ENCODE assay signal across 8 cellular contexts in the genomic region with DNA sequence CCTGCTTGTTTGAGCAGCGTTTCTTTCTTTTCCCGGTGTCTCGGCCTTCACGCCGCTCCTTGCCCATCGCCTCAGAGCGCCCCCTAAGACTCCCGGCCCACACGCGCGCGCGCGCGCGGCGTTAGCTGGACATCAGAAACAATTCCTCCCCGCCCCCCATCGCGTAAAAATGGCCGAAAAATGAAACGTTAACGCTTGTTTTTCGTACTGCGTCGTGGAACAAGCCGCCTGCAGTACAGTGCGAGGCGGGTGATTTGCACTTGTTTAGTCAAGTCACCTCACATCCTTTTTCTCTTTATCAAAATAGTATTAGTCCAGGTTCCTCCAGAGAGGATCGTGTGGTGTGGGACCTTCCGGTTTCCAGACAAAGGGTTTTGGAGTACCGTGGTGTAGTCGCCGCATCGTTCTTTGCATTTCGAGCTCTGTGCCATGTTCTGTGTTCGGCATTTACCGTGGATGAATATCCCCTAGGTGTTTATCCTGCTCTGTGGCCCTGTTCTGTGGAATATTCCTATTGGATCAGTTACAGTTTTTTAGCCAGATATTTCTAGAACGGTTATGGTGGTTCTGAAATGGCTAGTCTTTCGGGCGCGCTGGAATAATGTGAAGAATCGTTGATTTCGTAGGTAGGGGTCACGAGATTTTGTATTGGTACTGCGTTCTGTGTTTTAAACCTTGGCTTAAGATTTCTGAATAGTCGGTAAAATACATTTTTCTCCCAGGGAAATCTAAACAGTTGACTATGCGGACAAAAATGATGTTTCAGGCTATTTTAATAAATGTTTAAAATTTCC. TPM values are rescaled to one million over a fixed set of nuclear protein-coding genes. Genes with fewer than 3 reads are reported as not detected.
A peak's percentile ranks its signal among the peaks of the same experiment; 100 is the strongest.
DNase-seq lines count a peak whose midpoint lies in the region; ATAC-seq, FAIRE-seq and TF ChIP-seq lines count a peak whose summit lies in the region.

No MANE protein-coding gene starts in this region.

- H3K9me3 ChIP-seq in A549 (no peaks in the 10 kb centered on the region), HepG2 (ENCODE audit: low read length) (no peaks in the 10 kb centered on the region)

- no peak for TF ChIP-seq EP300 in A549 (IDR thresholded peaks at IDR 0.05)
- TF ChIP-seq EP300 in HepG2 (IDR thresholded peaks at IDR 0.05; ENCODE audit: low read depth in 2 of 2, low read length in 2 of 2): no peak
- no peak for TF ChIP-seq EP300 in HepG2 (CRISPR knock-in tag; IDR thresholded peaks at IDR 0.05; ENCODE audit: borderline replicate concordance)

- peak overlapping the region; percentile 97 for H3K27ac Mint-ChIP-seq in dendritic cell treated with granulocyte-macrophage colony-stimulating factor and Interleukin-4, amounts not matched to agents 40 ng/mL and 50 ng/mL, for 4 days

- POLR2A ChIA-PET in A549 (lab: Yijun Ruan, JAX): interaction anchor here (0.7 to 2.5 kb wide), 22 partner anchors 9 to 719 kb away, joined by 3 to 38 read pairs (median 3); a partner anchor contains a TSS
- POLR2A ChIA-PET in HepG2 (lab: Yijun Ruan, JAX): interaction anchor here (0.7 to 2.6 kb wide), 12 partner anchors 9 to 719 kb away, joined by 3 to 51 read pairs (median 5); a partner anchor contains a TSS

- 2% methylated on average over 48 of the region's 48 CpGs for WGBS in A549 (ENCODE audit: missing lambda C conversion rate)
- WGBS in HepG2 (ENCODE audit: low lambda C conversion rate): under 1% methylated on average over 39 of the region's 48 CpGs

- peak; percentile 52 for TF ChIP-seq CTCF in A549 (IDR thresholded peaks at IDR 0.05)
- peak; percentile 39 for TF ChIP-seq CTCF in GM13976 (IDR thresholded peaks at IDR 0.05; ENCODE audit: borderline replicate concordance, control extremely low read depth, extremely low read depth, insufficient read depth, missing control alignments)
- TF ChIP-seq CTCF in HepG2 (CRISPR knock-in tag; IDR thresholded peaks at IDR 0.05): peak; percentile 66

- TF ChIP-seq RAD21 in A549 (conservative IDR thresholded peaks at IDR 0.05 in 1 of 2, IDR thresholded peaks at IDR 0.05 in 1 of 2) (0 out of 5 replicates have a peak, but pooled peaks of 1 of the 2 experiments have one; percentile 8), HepG2 (CRISPR knock-in tag; IDR thresholded peaks at IDR 0.05) (no peak)

- H3K36me3 ChIP-seq in HepG2 (replicated peaks in 1 of 2; ENCODE audit: control insufficient read depth in 1 of 2, insufficient read depth in 2 of 2, low read length in 2 of 2): no peaks in the 10 kb centered on the region

- H3K27me3 ChIP-seq in HepG2 (ENCODE audit: control insufficient read depth in 1 of 2, insufficient read depth in 2 of 2, low read length in 2 of 2): no peaks in the 10 kb centered on the region; a peak in 1 of 5 replicates

- ATAC-seq in A549: peak; percentile 73 to 76
- peak; percentile 44 for ATAC-seq in HG02970 (IDR thresholded peaks at IDR 0.05; ENCODE audit: low FRiP score, unreplicated experiment)
- ATAC-seq in HepG2: peak; percentile 12

- H3K4me1 ChIP-seq in A549 (peaks cover 42% of the 10 kb centered on the region), HepG2 (ENCODE audit: insufficient read depth, low read length) (peaks cover 41% of the 10 kb centered on the region)

- H3K4me1 Mint-ChIP-seq in dendritic cell treated with granulocyte-macrophage colony-stimulating factor and Interleukin-4, amounts not matched to agents 40 ng/mL and 50 ng/mL, for 4 days (ENCODE audit: low read depth): peaks cover 47% of the 10 kb centered on the region

- H4K20me1 ChIP-seq in HepG2 (ENCODE audit: insufficient read depth, low read length): peaks cover 53% of the 10 kb centered on the region

- peaks cover 26% of the 10 kb centered on the region for H3K36me3 Mint-ChIP-seq in dendritic cell treated with granulocyte-macrophage colony-stimulating factor and Interleukin-4, amounts not matched to agents 40 ng/mL and 50 ng/mL, for 4 days (ENCODE audit: low read depth)

- no peak for FAIRE-seq in A549 (lab: Jason Lieb, UNC)
- no peak for FAIRE-seq in HepG2 (lab: Jason Lieb, UNC)

- H2AFZ ChIP-seq in HepG2 (ENCODE audit: low read length): no peak overlapping the region

- H3K4me3 ChIP-seq in A549: peak overlapping the region; percentile 66
- H3K4me3 ChIP-seq in HepG2 (replicated peaks in 1 of 3; ENCODE audit: insufficient read depth in 1 of 3, low read depth in 2 of 3, low read length in 3 of 3): peak overlapping the region; percentile 92 to 99 (median 97)

- TF ChIP-seq POLR2A in A549 (IDR thresholded peaks at IDR 0.05; ENCODE audit: low read length) (no peak; the same call in 1 of the 2 replicates), HepG2 (IDR thresholded peaks at IDR 0.05; ENCODE audit: insufficient read depth in 1 of 2, low read depth in 2 of 2, low read length in 2 of 2) (peak; percentile 36 to 41; a peak in 1 of 4 replicates)

- H3K79me2 ChIP-seq in HepG2 (ENCODE audit: insufficient read depth, low read length): peaks cover 65% of the 10 kb centered on the region

- intact Hi-C loops in dendritic cell treated with granulocyte-macrophage colony-stimulating factor and Interleukin-4, amounts not matched to agents 40 ng/mL and 50 ng/mL, for 4 days (cut with micrococcal nuclease): loop anchor here (2.0 to 10.0 kb wide), 2 partner anchors 46 to 110 kb away; a partner anchor contains a TSS
- intact Hi-C loops in HepG2 (cut with micrococcal nuclease; ENCODE audit: unreplicated experiment): loop anchor here (1.0 kb wide), 1 partner anchor 47 kb away; a partner anchor contains a TSS

- peak overlapping the region; percentile 99 for H3K9ac ChIP-seq in HepG2 (ENCODE audit: insufficient read depth, low read depth, low read length)

- in situ Hi-C loops in GM13976 (cut with MboI; ENCODE audit: low sequenced_read_pairs, unreplicated experiment): no loop called here
- in situ Hi-C loops in HepG2 (cut with HindIII; ENCODE audit: extremely low pct_ligation_motif_present, low pct_unique_long_range_greater_than_20kb): no loop called here

- peak overlapping the region; percentile 93 for H3K4me3 Mint-ChIP-seq in dendritic cell treated with granulocyte-macrophage colony-stimulating factor and Interleukin-4, amounts not matched to agents 40 ng/mL and 50 ng/mL, for 4 days

- DNase-seq in A549 (ENCODE audit: low read depth in 1 of 2, low spot score in 1 of 2): peak; percentile 52 to 91
- peak; percentile 55 for DNase-seq in GM13976 (ENCODE audit: low spot score)
- DNase-seq in NCI-H2171 treated with DMSO at 0.1 percent for 48 hours (lab: John Stamatoyannopoulos, UW): peak; percentile 36
- DNase-seq in activated CD4-positive, alpha-beta T cell treated with anti-CD3 and anti-CD28 coated beads for 1 hour: peak; percentile 30
- DNase-seq in HepG2 (ENCODE audit: low spot score): peak; percentile 56
- peak; percentile 66 for DNase-seq in stimulated activated CD4-positive, alpha-beta T cell treated with anti-CD3 and anti-CD28 coated beads, Interleukin-4, amount 100 ng/mL, for 24 hours

- CTCF ChIA-PET in A549 (lab: Yijun Ruan, JAX): interaction anchor here (0.9 to 2.3 kb wide), 11 partner anchors 11 to 219 kb away, joined by 3 to 17 read pairs (median 3); no protein-coding TSS in a partner anchor
- CTCF ChIA-PET in HepG2 (lab: Yijun Ruan, JAX; ENCODE audit: low intra/inter-chr PET ratio, low total read pairs): no interaction called here

- no TSS peak for BruUV-seq in HepG2 (replicated peaks; lab: Mats Ljungman, UMichigan)

- H3K27ac ChIP-seq in A549 (peak overlapping the region; percentile 97 to 98), HepG2 (ENCODE audit: extremely low read length, insufficient read depth, low read length) (peak overlapping the region; percentile 97)

- H3K9me3 Mint-ChIP-seq in dendritic cell treated with granulocyte-macrophage colony-stimulating factor and Interleukin-4, amounts not matched to agents 40 ng/mL and 50 ng/mL, for 4 days: no peaks in the 10 kb centered on the region

- no peaks in the 10 kb centered on the region for H3K27me3 Mint-ChIP-seq in dendritic cell treated with granulocyte-macrophage colony-stimulating factor and Interleukin-4, amounts not matched to agents 40 ng/mL and 50 ng/mL, for 4 days

- H3K4me2 ChIP-seq in A549: peak overlapping the region; percentile 91
- peak overlapping the region; percentile 93 for H3K4me2 ChIP-seq in HepG2 (ENCODE audit: low read depth, low read length)

RNA-seq across cellular contexts. Expression of a gene that starts 1.0 kb away (rescaled TPM):
- polyA plus RNA-seq in A549 (2011; rRNA removed) (157 and 178 TPM in 2 replicates), A549 (2017; fragmentation: RNase III; extraction: RNeasy Plus Mini Kit Qiagen cat#74134 plus additional on column Dnase treatment) (181 to 189 TPM (median 187 TPM) in 3 replicates), HepG2 (2011; rRNA removed) (84.6 and 94.2 TPM in 2 replicates)
- polyA plus RNA-seq in A549 (2012; cell fraction: cytosol; rRNA removed): 30.2 and 39.2 TPM in 2 replicates
- polyA plus RNA-seq in A549 (2012; cell fraction: nucleus; rRNA removed): 40.1 and 59.7 TPM in 2 replicates
- 175 and 206 TPM in 2 replicates for polyA minus RNA-seq in A549 (2011; rRNA and poly(A)+ RNA removed)
- 341 and 484 TPM in 2 replicates for total RNA-seq in HepG2 (2016; rRNA removed; fragmentation: Illumina TruSeq; extraction: Trizol)
- total RNA-seq in HepG2 (2016; cell fraction: cytosol; rRNA removed; fragmentation: Illumina TruSeq; extraction: Trizol; ENCODE audit: low read depth): 17.2 and 21.9 TPM in 2 replicates
- total RNA-seq in HepG2 (2016; cell fraction: insoluble cytoplasmic fraction; rRNA removed; fragmentation: Illumina TruSeq; extraction: Trizol): 343 and 482 TPM in 2 replicates
- total RNA-seq in HepG2 (2016; cell fraction: membrane; rRNA removed; fragmentation: Illumina TruSeq; extraction: Trizol): 53.9 and 61.4 TPM in 2 replicates
- 279 and 286 TPM in 2 replicates for total RNA-seq in HepG2 (2016; cell fraction: nucleus; rRNA removed; fragmentation: Illumina TruSeq; extraction: Trizol)
- polyA plus RNA-seq in HepG2 (2011; cell fraction: cytosol; rRNA removed): 43.6 and 60.1 TPM in 2 replicates
- 57.4 and 62.8 TPM in 2 replicates for polyA plus RNA-seq in HepG2 (2011; cell fraction: nucleus; rRNA removed)
- 171 and 221 TPM in 2 replicates for polyA plus RNA-seq in HepG2 (2012)
- polyA plus RNA-seq in HepG2 (2016; cell fraction: cytosol; fragmentation: Illumina TruSeq; extraction: Trizol; ENCODE audit: low read depth): 12.4 and 12.5 TPM in 2 replicates
- polyA plus RNA-seq in HepG2 (2016; cell fraction: insoluble cytoplasmic fraction; fragmentation: Illumina TruSeq; extraction: Trizol; ENCODE audit: low read depth): 426 and 447 TPM in 2 replicates
- polyA plus RNA-seq in HepG2 (2016; cell fraction: membrane; fragmentation: Illumina TruSeq; extraction: Trizol; ENCODE audit: low read depth): 40.1 and 45.7 TPM in 2 replicates
- polyA plus RNA-seq in HepG2 (2016; cell fraction: nucleus; fragmentation: Illumina TruSeq; extraction: Trizol; ENCODE audit: insufficient read depth, low read depth): 274 and 295 TPM in 2 replicates
- polyA minus RNA-seq in HepG2 (2011; rRNA and poly(A)+ RNA removed; ENCODE audit: low replicate concordance): 165 and 278 TPM in 2 replicates
- polyA minus RNA-seq in HepG2 (2011; cell fraction: cytosol; rRNA and poly(A)+ RNA removed): 117 and 119 TPM in 2 replicates
- polyA minus RNA-seq in HepG2 (2011; cell fraction: nucleus; rRNA and poly(A)+ RNA removed): 253 and 268 TPM in 2 replicates

RNA-seq across cellular contexts. Expression of a gene that starts 47.1 kb away (rescaled TPM):
- polyA plus RNA-seq in A549 (2011; rRNA removed) (91.4 and 128 TPM in 2 replicates), A549 (2017; fragmentation: RNase III; extraction: RNeasy Plus Mini Kit Qiagen cat#74134 plus additional on column Dnase treatment) (95.3 to 109 TPM (median 98.2 TPM) in 3 replicates), HepG2 (2011; rRNA removed) (56.5 and 76.3 TPM in 2 replicates)
- 47.4 and 63.5 TPM in 2 replicates for polyA plus RNA-seq in A549 (2012; cell fraction: cytosol; rRNA removed)
- 14.1 and 18.3 TPM in 2 replicates for polyA plus RNA-seq in A549 (2012; cell fraction: nucleus; rRNA removed)
- 21.7 and 22.6 TPM in 2 replicates for polyA minus RNA-seq in A549 (2011; rRNA and poly(A)+ RNA removed)
- total RNA-seq in HepG2 (2016; rRNA removed; fragmentation: Illumina TruSeq; extraction: Trizol): 61.5 and 104 TPM in 2 replicates
- total RNA-seq in HepG2 (2016; cell fraction: cytosol; rRNA removed; fragmentation: Illumina TruSeq; extraction: Trizol; ENCODE audit: low read depth): 34.4 and 39.3 TPM in 2 replicates
- total RNA-seq in HepG2 (2016; cell fraction: insoluble cytoplasmic fraction; rRNA removed; fragmentation: Illumina TruSeq; extraction: Trizol): 58.9 and 104 TPM in 2 replicates
- total RNA-seq in HepG2 (2016; cell fraction: membrane; rRNA removed; fragmentation: Illumina TruSeq; extraction: Trizol): 63.0 and 66.5 TPM in 2 replicates
- 30.8 and 33.3 TPM in 2 replicates for total RNA-seq in HepG2 (2016; cell fraction: nucleus; rRNA removed; fragmentation: Illumina TruSeq; extraction: Trizol)
- polyA plus RNA-seq in HepG2 (2011; cell fraction: cytosol; rRNA removed): 46.1 and 53.8 TPM in 2 replicates
- polyA plus RNA-seq in HepG2 (2011; cell fraction: nucleus; rRNA removed): 16.8 and 19.7 TPM in 2 replicates
- 110 and 124 TPM in 2 replicates for polyA plus RNA-seq in HepG2 (2012)
- polyA plus RNA-seq in HepG2 (2016; cell fraction: cytosol; fragmentation: Illumina TruSeq; extraction: Trizol; ENCODE audit: low read depth): 31.7 and 47.4 TPM in 2 replicates
- 161 and 162 TPM in 2 replicates for polyA plus RNA-seq in HepG2 (2016; cell fraction: insoluble cytoplasmic fraction; fragmentation: Illumina TruSeq; extraction: Trizol; ENCODE audit: low read depth)
- 54.0 and 67.8 TPM in 2 replicates for polyA plus RNA-seq in HepG2 (2016; cell fraction: membrane; fragmentation: Illumina TruSeq; extraction: Trizol; ENCODE audit: low read depth)
- polyA plus RNA-seq in HepG2 (2016; cell fraction: nucleus; fragmentation: Illumina TruSeq; extraction: Trizol; ENCODE audit: insufficient read depth, low read depth): 58.6 and 64.1 TPM in 2 replicates
- 22.9 and 27.8 TPM in 2 replicates for polyA minus RNA-seq in HepG2 (2011; rRNA and poly(A)+ RNA removed; ENCODE audit: low replicate concordance)
- polyA minus RNA-seq in HepG2 (2011; cell fraction: cytosol; rRNA and poly(A)+ RNA removed): 62.0 TPM in 2 replicates
- 41.5 and 41.8 TPM in 2 replicates for polyA minus RNA-seq in HepG2 (2011; cell fraction: nucleus; rRNA and poly(A)+ RNA removed)

Comparison
In these comparisons a context has a peak if more than half of its experiments do, and no peak if none do; other contexts are left out.
1. Peak in every context shown above with its lines: DNase-seq, ATAC-seq, H3K4me3 ChIP-seq and H3K27ac ChIP-seq.
2. ATAC-seq: peak in every context shown above with its lines; median percentile 74 in A549; 44 in HG02970; 12 in HepG2.